In genomic region chr17:27573971-27574525, GRCh38 we compare ENCODE assay signal across 1 cellular context.
TF ChIP-seq lines count a peak whose summit lies in the region.

No MANE protein-coding gene starts in this region.

TF ChIP-seq in GM23338, 12 proteins besides CTCF, POLR2A, EP300 and RAD21 (continued from another document):
- TF ChIP-seq ZNF462 (CRISPR knock-in tag; IDR thresholded peaks at IDR 0.05) (no peak), EZH2phosphoT487 (IDR thresholded peaks at IDR 0.05; ENCODE audit: unreplicated experiment) (no peak), STAT1 (IDR thresholded peaks at IDR 0.05; ENCODE audit: unreplicated experiment) (no peak), REST (IDR thresholded peaks at IDR 0.05; ENCODE audit: unreplicated experiment) (no peak), CREB1 (CRISPR knock-in tag; IDR thresholded peaks at IDR 0.05; ENCODE audit: low read depth) (no peak)
